Comparison of ENCODE assay signal across 34 cellular contexts in genomic region chr2:122697415-122697814, GRCh38.
"Had no signal": no experiment of that assay in that cellular context is flagged by ENCODE, and none has a peak within 500 bp of the region (broad histone marks: within the 10 kb centered on the region; RNA-seq: fewer than 3 reads in every experiment).

No MANE protein-coding gene starts in this region.

- H3K36me3 ChIP-seq: adrenal gland, ascending aorta, brain microvascular endothelial cell, breast epithelium, cardiac muscle cell had no signal

- H3K9me3 ChIP-seq: adrenal gland, ascending aorta, body of pancreas, breast epithelium had no signal

- H3K27me3 ChIP-seq: adrenal gland, ascending aorta, body of pancreas, brain microvascular endothelial cell, breast epithelium, cardiac muscle cell had no signal

- DNase-seq: activated effector memory CD4-positive, alpha-beta T cell treated with anti-CD3 and anti-CD28 coated beads, Interleukin-2, amount 50 U/mL, for 16 hours; activated effector memory CD4-positive, alpha-beta T cell treated with Interleukin-2 at 50 U/mL for 16 hours; activated gamma-delta T cell; activated gamma-delta T cell treated with Interleukin-2 at 50 U/mL for 16 hours; activated naive CD4-positive, alpha-beta T cell; activated naive CD4-positive, alpha-beta T cell treated with anti-CD3 and anti-CD28 coated beads for 36 hours; activated naive CD4-positive, alpha-beta T cell treated with anti-CD3 and anti-CD28 coated beads, Interleukin-2, amount 10 ng/mL, durations not matched to agents 7 days and 5 days; activated naive CD4-positive, alpha-beta T cell treated with anti-CD3 and anti-CD28 coated beads, Interleukin-2, amount 50 U/mL, for 16 hours; activated naive CD4-positive, alpha-beta T cell treated with Interleukin-2 at 50 U/mL for 16 hours; activated naive CD8-positive, alpha-beta T cell treated with anti-CD3 and anti-CD28 coated beads for 36 hours; activated naive CD8-positive, alpha-beta T cell treated with anti-CD3 and anti-CD28 coated beads, Interleukin-2, amount 10 ng/mL, durations not matched to agents 7 days and 5 days; activated naive CD8-positive, alpha-beta T cell treated with anti-CD3 and anti-CD28 coated beads, Interleukin-2, amount 50 U/mL, for 24 hours; activated T-cell treated with anti-CD3 and anti-CD28 coated beads, Interleukin-2, amount 50 U/mL, for 1 hour; activated T-cell treated with anti-CD3 and anti-CD28 coated beads, Interleukin-2, amount 50 U/mL, for 24 hours; activated T-cell treated with anti-CD3 and anti-CD28 coated beads, Interleukin-2, amount 50 U/mL, for 4 hours; activated T-cell treated with anti-CD3 and anti-CD28 coated beads, Interleukin-2, amount 50 U/mL, for 48 hours; activated T-cell treated with anti-CD3 and anti-CD28 coated beads, Interleukin-2, amount 50 U/mL, for 72 hours; adrenal gland; amniotic stem cell; amygdala; anterior cingulate cortex; aorta; body of pancreas; brain microvascular endothelial cell; caudate nucleus; central memory CD4-positive, alpha-beta T cell; cerebellar nuclear complex had no signal

- H3K4me3 ChIP-seq: adrenal gland, ascending aorta, body of pancreas, breast epithelium, cardiac muscle cell had no signal

- H3K27ac ChIP-seq: adrenal gland, ascending aorta, body of pancreas, brain microvascular endothelial cell, breast epithelium, cardiac muscle cell had no signal

- H3K4me1 ChIP-seq: adrenal gland, ascending aorta, body of pancreas, breast epithelium had no signal

- ATAC-seq: activated naive CD4-positive, alpha-beta T cell treated with anti-CD3 and anti-CD28 coated beads, Interleukin-2, amount 50 U/mL, for 72 hours; activated naive CD8-positive, alpha-beta T cell treated with anti-CD3 and anti-CD28 coated beads, Interleukin-2, amount 50 U/mL, for 24 hours; activated T-cell treated with anti-CD3 and anti-CD28 coated beads, Interleukin-2, amount 50 U/mL, for 4 hours; activated T-cell treated with anti-CD3 and anti-CD28 coated beads, Interleukin-2, amount 50 U/mL, for 72 hours; activated T-helper 17 cell treated with anti-CD3 and anti-CD28 coated beads, Interleukin-2, amount 50 U/mL, for 72 hours; body of pancreas had no signal

- FAIRE-seq: astrocyte, bronchial epithelial cell had no signal
